ENCODE assay signal across 2 cellular contexts in genomic region chr1:29249170-29249691, GRCh38.
TF ChIP-seq lines count a peak whose summit lies in the region.

No MANE protein-coding gene starts in this region.

TF ChIP-seq in IMR-90, 13 proteins besides CTCF, POLR2A, EP300 and RAD21:
- 0 out of 2 replicates have a peak, but pooled peaks have one; percentile 10 for TF ChIP-seq CEBPB (IDR thresholded peaks at IDR 0.05; ENCODE audit: low read depth, low read length)
- no peak for TF ChIP-seq RFX5 (IDR thresholded peaks at IDR 0.05; ENCODE audit: low read depth, low read length)
- no peak for TF ChIP-seq BHLHE40 (IDR thresholded peaks at IDR 0.05; ENCODE audit: low read depth, low read length)

TF ChIP-seq in K562, 482 proteins besides CTCF, POLR2A, EP300 and RAD21 (continues in another document):
- no peak for TF ChIP-seq HMG20B (CRISPR knock-in tag; IDR thresholded peaks at IDR 0.05)
- peak; percentile 85 for TF ChIP-seq SMAD4 (CRISPR knock-in tag; conservative IDR thresholded peaks at IDR 0.05)
- no peak for TF ChIP-seq NFYB (IDR thresholded peaks at IDR 0.05; ENCODE audit: extremely low read depth, insufficient read length)
- TF ChIP-seq ETV1 (tag; conservative IDR thresholded peaks at IDR 0.05; ENCODE audit: low read depth): peak; percentile 77
- peak; percentile 35; the same call in 1 of the 2 replicates for TF ChIP-seq ZBTB7A (IDR thresholded peaks at IDR 0.05; ENCODE audit: borderline replicate concordance, control insufficient read depth, low read depth, low read length)
- TF ChIP-seq VEZF1 (CRISPR knock-in tag; IDR thresholded peaks at IDR 0.05): 0 out of 2 replicates have a peak, but pooled peaks have one; percentile 22
- no peak for TF ChIP-seq MEIS2 (IDR thresholded peaks at IDR 0.05; ENCODE audit: partially characterized antibody)
- no peak for TF ChIP-seq CBFA2T2 (conservative IDR thresholded peaks at IDR 0.05)
- TF ChIP-seq MAZ (CRISPR knock-in tag; conservative IDR thresholded peaks at IDR 0.05 in 1 of 2, IDR thresholded peaks at IDR 0.05 in 1 of 2): peak in 1 of 2 experiments; percentile 61; a peak in 1 of 4 replicates
- TF ChIP-seq MBD1 (CRISPR knock-in tag; IDR thresholded peaks at IDR 0.05): no peak
- no peak for TF ChIP-seq ELK3 (CRISPR knock-in tag; IDR thresholded peaks at IDR 0.05)
- TF ChIP-seq KLF6 (CRISPR knock-in tag; IDR thresholded peaks at IDR 0.05; ENCODE audit: borderline replicate concordance): no peak
- no peak for TF ChIP-seq ZNF253 (CRISPR knock-in tag; conservative IDR thresholded peaks at IDR 0.05)
- TF ChIP-seq RFX1 (IDR thresholded peaks at IDR 0.05): peak; percentile 81
- TF ChIP-seq ZNF830 (CRISPR knock-in tag; IDR thresholded peaks at IDR 0.05): no peak
- TF ChIP-seq PKNOX1 (IDR thresholded peaks at IDR 0.05): peak; percentile 60; the same call in 1 of the 2 replicates
- peak; percentile 91 for TF ChIP-seq ETV5 (CRISPR knock-in tag; IDR thresholded peaks at IDR 0.05; ENCODE audit: low read depth)
- TF ChIP-seq ZNF780A (CRISPR knock-in tag; IDR thresholded peaks at IDR 0.05): no peak
- no peak for TF ChIP-seq ZC3H8 (IDR thresholded peaks at IDR 0.05)
- no peak for TF ChIP-seq ZNF518B (CRISPR knock-in tag; IDR thresholded peaks at IDR 0.05)
- TF ChIP-seq ZNF274 (IDR thresholded peaks at IDR 0.05; ENCODE audit: borderline replicate concordance, low read depth, low read length): no peak
- 0 out of 2 replicates have a peak, but pooled peaks have one; percentile 11 for TF ChIP-seq ARID1B (IDR thresholded peaks at IDR 0.05)
- no peak for TF ChIP-seq NR0B1 (IDR thresholded peaks at IDR 0.05; ENCODE audit: partially characterized antibody)
- no peak for TF ChIP-seq HOMEZ (CRISPR knock-in tag; IDR thresholded peaks at IDR 0.05)
- TF ChIP-seq BHLHE40 (IDR thresholded peaks at IDR 0.05; ENCODE audit: low read length): 0 out of 2 replicates have a peak, but pooled peaks have one; percentile 11
- 0 out of 2 replicates have a peak, but pooled peaks have one; percentile 36 for TF ChIP-seq ATF7 (IDR thresholded peaks at IDR 0.05)
- TF ChIP-seq SREBF1 (IDR thresholded peaks at IDR 0.05; ENCODE audit: borderline replicate concordance, low read depth, low read length): peak; percentile 50; the same call in 1 of the 2 replicates
- TF ChIP-seq MGA (IDR thresholded peaks at IDR 0.05): no peak
- TF ChIP-seq ETS2 (tag; IDR thresholded peaks at IDR 0.05; ENCODE audit: borderline replicate concordance, poor library complexity, severe bottlenecking): no peak
- no peak; the same call in 1 of the 2 replicates for TF ChIP-seq CEBPG (CRISPR knock-in tag; IDR thresholded peaks at IDR 0.05)
- 0 out of 4 replicates have a peak, but pooled peaks of 1 of the 2 experiments have one; percentile 52 for TF ChIP-seq CEBPG (tag; conservative IDR thresholded peaks at IDR 0.05 in 1 of 2, IDR thresholded peaks at IDR 0.05 in 1 of 2)
- TF ChIP-seq GABPA (tag; conservative IDR thresholded peaks at IDR 0.05; ENCODE audit: low read depth): peak; percentile 78
